9 cellular contexts compared by ENCODE assay signal in genomic region chr2:100178085-100178788, GRCh38.
DNase-seq lines count a peak whose midpoint lies in the region; ATAC-seq and TF ChIP-seq lines count a peak whose summit lies in the region.
"Had no signal": no experiment of that assay in that cellular context is flagged by ENCODE, and none has a peak within 500 bp of the region (broad histone marks: within the 10 kb centered on the region; RNA-seq: fewer than 3 reads in every experiment).

No MANE protein-coding gene starts in this region.

- peak; percentile 75 for TF ChIP-seq CTCF in Loucy (conservative IDR thresholded peaks at IDR 0.05; ENCODE audit: low read length)

- no peaks in the 10 kb centered on the region for H3F3A ChIP-seq in Loucy (ENCODE audit: low read depth)

- no peaks in the 10 kb centered on the region for H3K36me3 ChIP-seq in Loucy (ENCODE audit: insufficient read depth, low read length)

- H3K27me3 Mint-ChIP-seq in activated T-cell treated with anti-CD3 and anti-CD28 coated beads, Interleukin-2, amount 50 U/mL, for 24 hours: peaks cover 3% of the 10 kb centered on the region
- H3K27me3 Mint-ChIP-seq: brain had no signal

- no peaks in the 10 kb centered on the region for H3K9me3 ChIP-seq in Loucy (ENCODE audit: insufficient read depth, low read depth, low read length)

- peak; percentile 8 for DNase-seq in activated T-cell treated with anti-CD3 and anti-CD28 coated beads for 48 hours (ENCODE audit: low read depth)
- DNase-seq in activated T-cell treated with anti-CD3 and anti-CD28 coated beads, Interleukin-2, amount 50 U/mL, for 24 hours: no peak
- DNase-seq in activated CD4-positive, alpha-beta T cell treated with anti-CD3 and anti-CD28 coated beads, Interleukin-2, amount 50 U/mL, for 48 hours: peak; percentile 25 to 44
- DNase-seq in iPS DF 4.7 (ENCODE audit: extremely low read depth, low spot score): peak; percentile 93
- no peak for DNase-seq in cortex of kidney (lab: John Stamatoyannopoulos, UW)
- no peak for DNase-seq in DMS153 (lab: John Stamatoyannopoulos, UW)

- no peak overlapping the region for H3K4me3 Mint-ChIP-seq in activated T-cell treated with anti-CD3 and anti-CD28 coated beads, Interleukin-2, amount 50 U/mL, for 24 hours
- H3K4me3 Mint-ChIP-seq: brain had no signal

- H3K4me2 ChIP-seq in Loucy (ENCODE audit: low read depth, low read length, poor library complexity, severe bottlenecking): no peak overlapping the region

- no peak overlapping the region for H3K27ac Mint-ChIP-seq in activated T-cell treated with anti-CD3 and anti-CD28 coated beads, Interleukin-2, amount 50 U/mL, for 24 hours
- H3K27ac Mint-ChIP-seq: brain had no signal

- H3K9me3 Mint-ChIP-seq in activated T-cell treated with anti-CD3 and anti-CD28 coated beads, Interleukin-2, amount 50 U/mL, for 24 hours: no peaks in the 10 kb centered on the region

- no peak overlapping the region for H2AFZ ChIP-seq in Loucy (ENCODE audit: low read length)

- no peak for ATAC-seq in GM19463 (IDR thresholded peaks at IDR 0.05; ENCODE audit: unreplicated experiment)

- no peaks in the 10 kb centered on the region for H4K20me1 ChIP-seq in Loucy (ENCODE audit: insufficient read depth, low read length, poor library complexity, severe bottlenecking)

- H3K36me3 Mint-ChIP-seq in activated T-cell treated with anti-CD3 and anti-CD28 coated beads, Interleukin-2, amount 50 U/mL, for 24 hours (ENCODE audit: low read depth): no peaks in the 10 kb centered on the region
- H3K36me3 Mint-ChIP-seq: brain had no signal

- H3K4me1 ChIP-seq in Loucy (ENCODE audit: insufficient read depth, low read length, poor library complexity, severe bottlenecking): no peaks in the 10 kb centered on the region

- no peaks in the 10 kb centered on the region for H3K79me2 ChIP-seq in Loucy (ENCODE audit: insufficient read depth, low read length)

- H3K9me2 ChIP-seq in Loucy (replicated peaks; ENCODE audit: low read depth, low read length): no peaks in the 10 kb centered on the region

- no peak overlapping the region for H3K9ac ChIP-seq in Loucy (ENCODE audit: low read depth, low read length, poor library complexity, severe bottlenecking)

- no peak overlapping the region for H3K4me3 ChIP-seq in Loucy (ENCODE audit: low read length, poor library complexity, severe bottlenecking)

- no peaks in the 10 kb centered on the region for H3K4me1 Mint-ChIP-seq in activated T-cell treated with anti-CD3 and anti-CD28 coated beads, Interleukin-2, amount 50 U/mL, for 24 hours (ENCODE audit: low read depth)

- H3K27me3 ChIP-seq in Loucy (ENCODE audit: insufficient read depth, low read length, poor library complexity, severe bottlenecking): no peaks in the 10 kb centered on the region

Comparison
In these comparisons a context has a peak if more than half of its experiments do, and no peak if none do; other contexts are left out.
1. DNase-seq: peak in activated T-cell treated with anti-CD3 and anti-CD28 coated beads for 48 hours (single experiment), activated CD4-positive, alpha-beta T cell treated with anti-CD3 and anti-CD28 coated beads, Interleukin-2, amount 50 U/mL, for 48 hours (2 of 2) and iPS DF 4.7 (single experiment); none in activated T-cell treated with anti-CD3 and anti-CD28 coated beads, Interleukin-2, amount 50 U/mL, for 24 hours (single experiment), cortex of kidney (single experiment) and DMS153 (single experiment).